ENCODE assay signal across 8 cellular contexts in genomic region chr14:70027785-70028428, GRCh38.
DNase-seq lines count a peak whose midpoint lies in the region; ATAC-seq and TF ChIP-seq lines count a peak whose summit lies in the region.

No MANE protein-coding gene starts in this region.

- H3K4me3 ChIP-seq in NB4 (ENCODE audit: low read depth, low read length): no peak overlapping the region
- no peak overlapping the region for H3K4me3 ChIP-seq in cardiac fibroblast (replicated peaks in 1 of 2; ENCODE audit: low read depth in 2 of 2, low read length in 2 of 2)

- TF ChIP-seq POLR2A in NB4 (IDR thresholded peaks at IDR 0.05; ENCODE audit: extremely low read depth, insufficient read length): no peak

- no peaks in the 10 kb centered on the region; the same call in 1 of the 2 replicates for H3K27me3 Mint-ChIP-seq in WTC11 (ENCODE audit: low read depth)

- H3K9me3 Mint-ChIP-seq in WTC11: no peaks in the 10 kb centered on the region

- TF ChIP-seq CTCF in NB4 (IDR thresholded peaks at IDR 0.05; ENCODE audit: low read depth, low read length): peak; percentile 81
- TF ChIP-seq CTCF in WTC11 (IDR thresholded peaks at IDR 0.05): peak; percentile 97
- peak; percentile 87 for TF ChIP-seq CTCF in cardiac fibroblast (IDR thresholded peaks at IDR 0.05; ENCODE audit: low read depth, low read length)

- no peak overlapping the region for H3K27ac Mint-ChIP-seq in WTC11

- no peak overlapping the region for H3K4me3 Mint-ChIP-seq in WTC11

- H3K36me3 Mint-ChIP-seq in WTC11: no peaks in the 10 kb centered on the region

- ATAC-seq in WTC11 (peak; percentile 87), GM19395 (IDR thresholded peaks at IDR 0.05; ENCODE audit: unreplicated experiment) (no peak)

- peaks cover 13% of the 10 kb centered on the region for H3K4me1 Mint-ChIP-seq in WTC11

- CTCF ChIA-PET in WTC11 (lab: Charles Lee): interaction anchor here (0.6 to 3.7 kb wide), 70 partner anchors 8 to 790 kb away, joined by 3 to 81 read pairs (median 4); partner anchors contain the start of genes SLC10A1 and SMOC1

- POLR2A ChIA-PET in WTC11 (lab: Charles Lee): no interaction called here

- DNase-seq in NCI-H2196 (lab: John Stamatoyannopoulos, UW; ENCODE audit: unreplicated experiment): peak; percentile 65
- no peak for DNase-seq in NCI-H2196 treated with DMSO at 0.1 percent for 48 hours (lab: John Stamatoyannopoulos, UW; ENCODE audit: unreplicated experiment)
- DNase-seq in NB4 (ENCODE audit: low read depth): peak; percentile 63
- DNase-seq in WTC11 (ENCODE audit: low spot score): peak; percentile 91
- peak; percentile 43 to 56 for DNase-seq in cardiac fibroblast (ENCODE audit: low read depth in 2 of 2)
- peak; percentile 84 for DNase-seq in left kidney (ENCODE audit: low read depth, low spot score)
- peak; percentile 48 to 75 for DNase-seq in stimulated activated CD4-positive, alpha-beta T cell treated with anti-CD3 and anti-CD28 coated beads, Interleukin-4, amount 100 ng/mL, for 48 hours (ENCODE audit: low read depth in 2 of 2)

TF ChIP-seq in WTC11, 78 proteins besides CTCF, POLR2A, EP300 and RAD21:
- TF ChIP-seq RORB (CRISPR knock-in tag; IDR thresholded peaks at IDR 0.05): no peak
- TF ChIP-seq ZBTB21 (CRISPR knock-in tag; IDR thresholded peaks at IDR 0.05; ENCODE audit: borderline replicate concordance): 0 out of 2 replicates have a peak, but pooled peaks have one; percentile 48
- TF ChIP-seq, protein P1, sequence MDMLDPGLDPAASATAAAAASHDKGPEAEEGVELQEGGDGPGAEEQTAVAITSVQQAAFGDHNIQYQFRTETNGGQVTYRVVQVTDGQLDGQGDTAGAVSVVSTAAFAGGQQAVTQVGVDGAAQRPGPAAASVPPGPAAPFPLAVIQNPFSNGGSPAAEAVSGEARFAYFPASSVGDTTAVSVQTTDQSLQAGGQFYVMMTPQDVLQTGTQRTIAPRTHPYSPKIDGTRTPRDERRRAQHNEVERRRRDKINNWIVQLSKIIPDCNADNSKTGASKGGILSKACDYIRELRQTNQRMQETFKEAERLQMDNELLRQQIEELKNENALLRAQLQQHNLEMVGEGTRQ (CRISPR knock-in tag; IDR thresholded peaks at IDR 0.05): 0 out of 2 replicates have a peak, but pooled peaks have one; percentile 24
